Comparison of ENCODE assay signal across 8 cellular contexts in the genomic region with DNA sequence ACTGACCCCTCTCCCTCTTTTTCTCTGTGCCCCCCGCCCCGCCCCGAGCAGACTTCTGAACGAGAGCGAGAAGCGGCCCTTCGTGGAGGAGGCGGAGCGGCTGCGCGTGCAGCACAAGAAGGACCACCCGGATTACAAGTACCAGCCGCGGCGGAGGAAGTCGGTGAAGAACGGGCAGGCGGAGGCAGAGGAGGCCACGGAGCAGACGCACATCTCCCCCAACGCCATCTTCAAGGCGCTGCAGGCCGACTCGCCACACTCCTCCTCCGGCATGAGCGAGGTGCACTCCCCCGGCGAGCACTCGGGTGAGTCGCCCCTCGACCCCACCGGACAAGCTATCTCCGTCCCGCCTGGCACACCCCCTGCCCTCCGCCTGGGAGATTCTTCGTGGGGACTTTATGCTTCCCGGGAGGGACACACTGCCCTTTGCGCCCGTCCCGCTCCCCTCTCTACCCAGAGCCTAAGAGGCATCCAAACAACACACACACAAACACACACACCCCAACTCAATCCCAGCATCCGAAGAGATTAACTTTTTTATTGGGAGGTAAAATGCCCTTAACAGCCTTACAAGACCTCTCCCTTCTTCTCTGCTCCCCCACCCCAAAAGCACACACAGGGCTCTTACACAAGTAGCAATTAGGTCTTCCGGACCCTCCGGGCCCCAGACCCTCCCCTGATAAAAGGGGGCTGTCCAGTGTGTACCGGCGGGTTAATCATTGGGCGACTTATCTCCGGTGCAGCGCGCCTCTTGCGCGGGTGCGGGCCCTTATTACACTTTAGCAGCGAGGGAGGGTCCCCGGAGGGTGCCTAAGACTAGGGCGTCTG. TPM values are rescaled to one million over a fixed set of nuclear protein-coding genes. Genes with fewer than 3 reads are reported as not detected.
A peak's percentile ranks its signal among the peaks of the same experiment; 100 is the strongest.
DNase-seq lines count a peak whose midpoint lies in the region; TF ChIP-seq lines count a peak whose summit lies in the region.

No MANE protein-coding gene starts in this region.

- peak overlapping the region in 1 of 2 donors; percentile 57 for H3K27ac ChIP-seq in testis

- POLR2A ChIA-PET in activated CD4-positive, alpha-beta memory T cell treated with anti-CD3 and anti-CD28 coated beads, Interleukin-2, amount 10 ng/mL, durations not matched to agents 7 days and 5 days (lab: Charles Lee) = no interaction called here
- POLR2A ChIA-PET in activated CD4-positive, alpha-beta memory T cell treated with anti-CD3 and anti-CD28 coated beads for 36 hours (lab: Charles Lee) = no interaction called here

- peaks cover 3% of the 10 kb centered on the region for H3K4me1 Mint-ChIP-seq in activated CD4-positive, alpha-beta memory T cell treated with anti-CD3 and anti-CD28 coated beads, Interleukin-2, amount 10 ng/mL, durations not matched to agents 7 days and 5 days
- peaks cover 6% of the 10 kb centered on the region for H3K4me1 Mint-ChIP-seq in activated CD4-positive, alpha-beta memory T cell treated with anti-CD3 and anti-CD28 coated beads for 36 hours (ENCODE audit: low read depth)
- H3K4me1 Mint-ChIP-seq in activated T-helper 2 cell treated with anti-CD3 and anti-CD28 coated beads, Interferon-gamma antibody, Interleukin-2, Interleukin-4, amounts not matched to agents 10 μg/mL and 5 μg/mL and 100 μg/mL, durations not matched to agents 14 hours and 24 hours and 36 hours (ENCODE audit: low read depth) = no peaks in the 10 kb centered on the region

- no peaks in the 10 kb centered on the region for H3K27me3 ChIP-seq in testis

- no peaks in the 10 kb centered on the region for H3K9me3 Mint-ChIP-seq in activated CD4-positive, alpha-beta memory T cell treated with anti-CD3 and anti-CD28 coated beads, Interleukin-2, amount 10 ng/mL, durations not matched to agents 7 days and 5 days
- H3K9me3 Mint-ChIP-seq in activated CD4-positive, alpha-beta memory T cell treated with anti-CD3 and anti-CD28 coated beads for 36 hours = no peaks in the 10 kb centered on the region
- no peaks in the 10 kb centered on the region for H3K9me3 Mint-ChIP-seq in activated T-helper 2 cell treated with anti-CD3 and anti-CD28 coated beads, Interferon-gamma antibody, Interleukin-2, Interleukin-4, amounts not matched to agents 10 μg/mL and 5 μg/mL and 100 μg/mL, durations not matched to agents 14 hours and 24 hours and 36 hours

- H3K27ac Mint-ChIP-seq in activated CD4-positive, alpha-beta memory T cell treated with anti-CD3 and anti-CD28 coated beads, Interleukin-2, amount 10 ng/mL, durations not matched to agents 7 days and 5 days = no peak overlapping the region
- no peak overlapping the region for H3K27ac Mint-ChIP-seq in activated CD4-positive, alpha-beta memory T cell treated with anti-CD3 and anti-CD28 coated beads for 36 hours
- peak overlapping the region; percentile 39 for H3K27ac Mint-ChIP-seq in activated T-helper 2 cell treated with anti-CD3 and anti-CD28 coated beads, Interferon-gamma antibody, Interleukin-2, Interleukin-4, amounts not matched to agents 10 μg/mL and 5 μg/mL and 100 μg/mL, durations not matched to agents 14 hours and 24 hours and 36 hours

- intact Hi-C loops in activated CD4-positive, alpha-beta memory T cell treated with anti-CD3 and anti-CD28 coated beads for 36 hours (cut with micrococcal nuclease) = no loop called here
- intact Hi-C loops in activated T-helper 2 cell treated with anti-CD3 and anti-CD28 coated beads, Interferon-gamma antibody, Interleukin-2, Interleukin-4, amounts not matched to agents 10 μg/mL and 5 μg/mL and 100 μg/mL, durations not matched to agents 14 hours and 24 hours and 36 hours (cut with micrococcal nuclease) = loop anchor here (5.0 kb wide), 1 partner anchor 1044 kb away; the partner anchor contains the start of gene SSTR2
- intact Hi-C loops in testis (cut with DNase I; ENCODE audit: low total_unique reads) = no loop called here

- H3K9me3 ChIP-seq in testis = no peaks in the 10 kb centered on the region

- no peak for TF ChIP-seq CTCF in testis (IDR thresholded peaks at IDR 0.05)

- TF ChIP-seq POLR2A in testis (IDR thresholded peaks at IDR 0.05) = no peak

- H3K4me1 ChIP-seq in testis = peaks cover under 1% of the 10 kb centered on the region

- CTCF ChIA-PET in activated CD4-positive, alpha-beta memory T cell treated with anti-CD3 and anti-CD28 coated beads, Interleukin-2, amount 10 ng/mL, durations not matched to agents 7 days and 5 days (lab: Charles Lee) = no interaction called here
- CTCF ChIA-PET in activated CD4-positive, alpha-beta memory T cell treated with anti-CD3 and anti-CD28 coated beads for 36 hours (lab: Charles Lee) = no interaction called here

- peak overlapping the region; percentile 64 to 81 for H3K4me3 ChIP-seq in testis

- H3K36me3 ChIP-seq in testis (ENCODE audit: low read depth, missing control alignments) = no peaks in the 10 kb centered on the region

- peaks cover 57% of the 10 kb centered on the region for H3K27me3 Mint-ChIP-seq in activated CD4-positive, alpha-beta memory T cell treated with anti-CD3 and anti-CD28 coated beads, Interleukin-2, amount 10 ng/mL, durations not matched to agents 7 days and 5 days
- peaks cover 54% of the 10 kb centered on the region for H3K27me3 Mint-ChIP-seq in activated CD4-positive, alpha-beta memory T cell treated with anti-CD3 and anti-CD28 coated beads for 36 hours
- H3K27me3 Mint-ChIP-seq in activated T-helper 2 cell treated with anti-CD3 and anti-CD28 coated beads, Interferon-gamma antibody, Interleukin-2, Interleukin-4, amounts not matched to agents 10 μg/mL and 5 μg/mL and 100 μg/mL, durations not matched to agents 14 hours and 24 hours and 36 hours (ENCODE audit: low read depth) = peaks cover 57% of the 10 kb centered on the region

- peak overlapping the region; percentile 32 for H3K4me3 Mint-ChIP-seq in activated CD4-positive, alpha-beta memory T cell treated with anti-CD3 and anti-CD28 coated beads, Interleukin-2, amount 10 ng/mL, durations not matched to agents 7 days and 5 days
- no peak overlapping the region for H3K4me3 Mint-ChIP-seq in activated CD4-positive, alpha-beta memory T cell treated with anti-CD3 and anti-CD28 coated beads for 36 hours
- no peak overlapping the region for H3K4me3 Mint-ChIP-seq in activated T-helper 2 cell treated with anti-CD3 and anti-CD28 coated beads, Interferon-gamma antibody, Interleukin-2, Interleukin-4, amounts not matched to agents 10 μg/mL and 5 μg/mL and 100 μg/mL, durations not matched to agents 14 hours and 24 hours and 36 hours (ENCODE audit: low read depth)

- no peak for DNase-seq in activated CD4-positive, alpha-beta memory T cell treated with anti-CD3 and anti-CD28 coated beads, Interleukin-2, amount 10 ng/mL, durations not matched to agents 7 days and 5 days
- no peak for DNase-seq in activated CD4-positive, alpha-beta memory T cell treated with anti-CD3 and anti-CD28 coated beads for 36 hours
- DNase-seq in activated T-helper 2 cell treated with anti-CD3 and anti-CD28 coated beads, Interferon-gamma antibody, Interleukin-2, Interleukin-4, amounts not matched to agents 10 μg/mL and 5 μg/mL and 100 μg/mL, durations not matched to agents 14 hours and 24 hours and 36 hours (ENCODE audit: low spot score) = no peak
- DNase-seq in islet precursor cell (peak; percentile 83), testis (peak; percentile 49), inferior parietal cortex (ENCODE audit: extremely low spot score) (no peak), occipital lobe (lab: John Stamatoyannopoulos, UW) (no peak), SIG-M5 treated with dmso at 0.1 percent for 504 hours (lab: John Stamatoyannopoulos, UW; ENCODE audit: unreplicated experiment) (no peak)

- H3K36me3 Mint-ChIP-seq in activated CD4-positive, alpha-beta memory T cell treated with anti-CD3 and anti-CD28 coated beads, Interleukin-2, amount 10 ng/mL, durations not matched to agents 7 days and 5 days (ENCODE audit: low read depth) = peaks cover 6% of the 10 kb centered on the region
- H3K36me3 Mint-ChIP-seq in activated CD4-positive, alpha-beta memory T cell treated with anti-CD3 and anti-CD28 coated beads for 36 hours = peaks cover 3% of the 10 kb centered on the region
- H3K36me3 Mint-ChIP-seq in activated T-helper 2 cell treated with anti-CD3 and anti-CD28 coated beads, Interferon-gamma antibody, Interleukin-2, Interleukin-4, amounts not matched to agents 10 μg/mL and 5 μg/mL and 100 μg/mL, durations not matched to agents 14 hours and 24 hours and 36 hours (ENCODE audit: low read depth) = no peaks in the 10 kb centered on the region

- WGBS in testis, 2 donors = 12 to 17% methylated on average over 37 to 55 of the region's 55 CpGs

RNA-seq across cellular contexts. Expression of gene SOX9, which starts 2.1 kb away (rescaled TPM):
- not detected for total RNA-seq in activated CD4-positive, alpha-beta memory T cell treated with anti-CD3 and anti-CD28 coated beads, Interleukin-2, amount 10 ng/mL, durations not matched to agents 7 days and 5 days
- total RNA-seq in activated CD4-positive, alpha-beta memory T cell treated with anti-CD3 and anti-CD28 coated beads for 36 hours = not detected
- not detected in 2 replicates for total RNA-seq in activated T-helper 2 cell treated with anti-CD3 and anti-CD28 coated beads, Interferon-gamma antibody, Interleukin-2, Interleukin-4, amounts not matched to agents 10 μg/mL and 5 μg/mL and 100 μg/mL, durations not matched to agents 14 hours and 24 hours and 36 hours
- 100 to 1,000 TPM; 166 to 240 TPM for total RNA-seq in testis
- polyA plus RNA-seq in testis (ENCODE audit: insufficient read depth, low read depth, low replicate concordance) = 80.0 TPM
- 25.4 TPM for total RNA-seq in occipital lobe

Comparison
In these comparisons a context has a peak if more than half of its experiments do, and no peak if none do; other contexts are left out.
1. DNase-seq: peak in islet precursor cell (single experiment) and testis (single experiment); none in activated CD4-positive, alpha-beta memory T cell treated with anti-CD3 and anti-CD28 coated beads, Interleukin-2, amount 10 ng/mL, durations not matched to agents 7 days and 5 days (single experiment), activated CD4-positive, alpha-beta memory T cell treated with anti-CD3 and anti-CD28 coated beads for 36 hours (single experiment), activated T-helper 2 cell treated with anti-CD3 and anti-CD28 coated beads, Interferon-gamma antibody, Interleukin-2, Interleukin-4, amounts not matched to agents 10 μg/mL and 5 μg/mL and 100 μg/mL, durations not matched to agents 14 hours and 24 hours and 36 hours (single experiment), inferior parietal cortex (single experiment), occipital lobe (single experiment) and SIG-M5 treated with dmso at 0.1 percent for 504 hours (single experiment).
2. RNA of gene SOX9, which starts 2.1 kb away (total RNA-seq): 166 to 240 TPM in testis and 25.4 TPM in occipital lobe (single experiment); not detected in activated CD4-positive, alpha-beta memory T cell treated with anti-CD3 and anti-CD28 coated beads, Interleukin-2, amount 10 ng/mL, durations not matched to agents 7 days and 5 days, not detected in activated CD4-positive, alpha-beta memory T cell treated with anti-CD3 and anti-CD28 coated beads for 36 hours and not detected in activated T-helper 2 cell treated with anti-CD3 and anti-CD28 coated beads, Interferon-gamma antibody, Interleukin-2, Interleukin-4, amounts not matched to agents 10 μg/mL and 5 μg/mL and 100 μg/mL, durations not matched to agents 14 hours and 24 hours and 36 hours; every median in the first group is over 10 times any median in the second.